In the genomic region with DNA sequence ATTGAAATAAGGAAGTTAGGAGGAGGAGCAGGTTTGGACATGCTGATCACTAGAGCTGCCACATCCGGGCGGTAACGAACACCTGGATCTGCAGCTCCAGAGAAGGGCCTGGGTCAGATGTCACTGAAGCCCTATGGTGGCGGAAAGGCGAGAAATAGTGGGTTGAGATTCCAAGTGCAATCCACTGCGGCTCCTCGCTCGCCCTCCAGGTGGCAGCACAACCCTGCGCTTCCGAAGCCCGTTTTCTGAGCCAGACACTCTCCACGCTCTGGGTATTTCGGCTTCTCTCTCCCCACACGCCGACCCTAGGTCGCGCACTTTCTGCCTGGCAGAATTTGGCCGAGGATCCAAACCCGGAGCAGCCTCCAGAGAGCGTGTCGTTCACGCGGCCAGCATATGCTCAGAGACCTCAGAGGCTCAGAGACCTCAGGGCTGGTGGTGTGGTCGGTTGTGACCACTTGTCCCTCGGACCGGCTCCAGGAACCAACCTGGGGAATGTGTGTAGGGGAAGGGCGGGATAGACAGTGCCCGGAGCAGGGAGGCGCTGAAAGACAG, we compare ENCODE assay signal across 1 cellular context.
TF ChIP-seq lines count a peak whose summit lies in the region.

No MANE protein-coding gene starts in this region.

TF ChIP-seq in HEK293, 187 proteins besides CTCF, POLR2A, EP300 and RAD21 (continued from another document and continues in another):
- TF ChIP-seq REST (tag by site-specific recombination; IDR thresholded peaks at IDR 0.05) (0 out of 2 replicates have a peak, but pooled peaks have one; percentile 23), GLIS1 (tag by site-specific recombination; IDR thresholded peaks at IDR 0.05) (no peak), EGR2 (tag by site-specific recombination; IDR thresholded peaks at IDR 0.05; ENCODE audit: low read depth) (no peak), ZNF548 (tag by site-specific recombination; IDR thresholded peaks at IDR 0.05) (peak; percentile 56; the same call in 1 of the 2 replicates), ZNF626 (tag by site-specific recombination; IDR thresholded peaks at IDR 0.05) (no peak), ZNF518A (tag by site-specific recombination; conservative IDR thresholded peaks at IDR 0.05; ENCODE audit: low read depth) (no peak), ZNF776 (tag by site-specific recombination; IDR thresholded peaks at IDR 0.05; ENCODE audit: borderline replicate concordance) (no peak), FEZF1 (tag by site-specific recombination; IDR thresholded peaks at IDR 0.05) (no peak), KLF10 (tag by site-specific recombination; IDR thresholded peaks at IDR 0.05) (no peak; the same call in 1 of the 2 replicates), ZNF121 (tag by site-specific recombination; IDR thresholded peaks at IDR 0.05) (no peak), ZNF341 (tag by site-specific recombination; IDR thresholded peaks at IDR 0.05; ENCODE audit: low read depth) (peak; percentile 62), ZNF529 (tag by site-specific recombination; IDR thresholded peaks at IDR 0.05; ENCODE audit: insufficient replicate concordance) (no peak), GLI2 (tag by site-specific recombination; IDR thresholded peaks at IDR 0.05; ENCODE audit: borderline replicate concordance, low read depth) (no peak), ZNF223 (tag by site-specific recombination; IDR thresholded peaks at IDR 0.05) (no peak), ZNF660 (tag by site-specific recombination; IDR thresholded peaks at IDR 0.05) (no peak; the same call in 1 of the 2 replicates), ZNF280C (tag by site-specific recombination; IDR thresholded peaks at IDR 0.05) (no peak), ZNF768 (tag by site-specific recombination; IDR thresholded peaks at IDR 0.05) (no peak), ZSCAN30 (tag by site-specific recombination; IDR thresholded peaks at IDR 0.05) (no peak; the same call in 1 of the 2 replicates), ZNF23 (tag by site-specific recombination; IDR thresholded peaks at IDR 0.05; ENCODE audit: borderline replicate concordance) (no peak), ZNF214 (tag by site-specific recombination; IDR thresholded peaks at IDR 0.05; ENCODE audit: borderline replicate concordance) (no peak), RBAK (tag by site-specific recombination; IDR thresholded peaks at IDR 0.05) (no peak), ZBTB6 (tag by site-specific recombination; IDR thresholded peaks at IDR 0.05) (no peak), ZBTB17 (tag by site-specific recombination; IDR thresholded peaks at IDR 0.05) (peak; percentile 90), KLF17 (tag by site-specific recombination; IDR thresholded peaks at IDR 0.05) (peak; percentile 56; the same call in 1 of the 2 replicates), ZNF670 (tag by site-specific recombination; IDR thresholded peaks at IDR 0.05; ENCODE audit: low read depth) (no peak), ZNF350 (tag by site-specific recombination; IDR thresholded peaks at IDR 0.05) (no peak)
- TF ChIP-seq, protein P1, sequence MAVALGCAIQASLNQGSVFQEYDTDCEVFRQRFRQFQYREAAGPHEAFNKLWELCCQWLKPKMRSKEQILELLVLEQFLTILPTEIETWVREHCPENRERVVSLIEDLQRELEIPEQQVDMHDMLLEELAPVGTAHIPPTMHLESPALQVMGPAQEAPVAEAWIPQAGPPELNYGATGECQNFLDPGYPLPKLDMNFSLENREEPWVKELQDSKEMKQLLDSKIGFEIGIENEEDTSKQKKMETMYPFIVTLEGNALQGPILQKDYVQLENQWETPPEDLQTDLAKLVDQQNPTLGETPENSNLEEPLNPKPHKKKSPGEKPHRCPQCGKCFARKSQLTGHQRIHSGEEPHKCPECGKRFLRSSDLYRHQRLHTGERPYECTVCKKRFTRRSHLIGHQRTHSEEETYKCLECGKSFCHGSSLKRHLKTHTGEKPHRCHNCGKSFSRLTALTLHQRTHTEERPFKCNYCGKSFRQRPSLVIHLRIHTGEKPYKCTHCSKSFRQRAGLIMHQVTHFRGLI (tag by site-specific recombination; IDR thresholded peaks at IDR 0.05) = no peak
- TF ChIP-seq, protein P2, sequence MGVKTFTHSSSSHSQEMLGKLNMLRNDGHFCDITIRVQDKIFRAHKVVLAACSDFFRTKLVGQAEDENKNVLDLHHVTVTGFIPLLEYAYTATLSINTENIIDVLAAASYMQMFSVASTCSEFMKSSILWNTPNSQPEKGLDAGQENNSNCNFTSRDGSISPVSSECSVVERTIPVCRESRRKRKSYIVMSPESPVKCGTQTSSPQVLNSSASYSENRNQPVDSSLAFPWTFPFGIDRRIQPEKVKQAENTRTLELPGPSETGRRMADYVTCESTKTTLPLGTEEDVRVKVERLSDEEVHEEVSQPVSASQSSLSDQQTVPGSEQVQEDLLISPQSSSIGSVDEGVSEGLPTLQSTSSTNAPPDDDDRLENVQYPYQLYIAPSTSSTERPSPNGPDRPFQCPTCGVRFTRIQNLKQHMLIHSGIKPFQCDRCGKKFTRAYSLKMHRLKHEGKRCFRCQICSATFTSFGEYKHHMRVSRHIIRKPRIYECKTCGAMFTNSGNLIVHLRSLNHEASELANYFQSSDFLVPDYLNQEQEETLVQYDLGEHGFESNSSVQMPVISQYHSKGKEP (tag by site-specific recombination; IDR thresholded peaks at IDR 0.05) = no peak
- TF ChIP-seq, protein P3, sequence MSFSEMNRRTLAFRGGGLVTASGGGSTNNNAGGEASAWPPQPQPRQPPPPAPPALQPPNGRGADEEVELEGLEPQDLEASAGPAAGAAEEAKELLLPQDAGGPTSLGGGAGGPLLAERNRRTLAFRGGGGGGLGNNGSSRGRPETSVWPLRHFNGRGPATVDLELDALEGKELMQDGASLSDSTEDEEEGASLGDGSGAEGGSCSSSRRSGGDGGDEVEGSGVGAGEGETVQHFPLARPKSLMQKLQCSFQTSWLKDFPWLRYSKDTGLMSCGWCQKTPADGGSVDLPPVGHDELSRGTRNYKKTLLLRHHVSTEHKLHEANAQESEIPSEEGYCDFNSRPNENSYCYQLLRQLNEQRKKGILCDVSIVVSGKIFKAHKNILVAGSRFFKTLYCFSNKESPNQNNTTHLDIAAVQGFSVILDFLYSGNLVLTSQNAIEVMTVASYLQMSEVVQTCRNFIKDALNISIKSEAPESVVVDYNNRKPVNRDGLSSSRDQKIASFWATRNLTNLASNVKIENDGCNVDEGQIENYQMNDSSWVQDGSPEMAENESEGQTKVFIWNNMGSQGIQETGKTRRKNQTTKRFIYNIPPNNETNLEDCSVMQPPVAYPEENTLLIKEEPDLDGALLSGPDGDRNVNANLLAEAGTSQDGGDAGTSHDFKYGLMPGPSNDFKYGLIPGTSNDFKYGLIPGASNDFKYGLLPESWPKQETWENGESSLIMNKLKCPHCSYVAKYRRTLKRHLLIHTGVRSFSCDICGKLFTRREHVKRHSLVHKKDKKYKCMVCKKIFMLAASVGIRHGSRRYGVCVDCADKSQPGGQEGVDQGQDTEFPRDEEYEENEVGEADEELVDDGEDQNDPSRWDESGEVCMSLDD (tag by site-specific recombination; IDR thresholded peaks at IDR 0.05) = no peak
